ENCODE assay signal across 17 cellular contexts in the genomic region with DNA sequence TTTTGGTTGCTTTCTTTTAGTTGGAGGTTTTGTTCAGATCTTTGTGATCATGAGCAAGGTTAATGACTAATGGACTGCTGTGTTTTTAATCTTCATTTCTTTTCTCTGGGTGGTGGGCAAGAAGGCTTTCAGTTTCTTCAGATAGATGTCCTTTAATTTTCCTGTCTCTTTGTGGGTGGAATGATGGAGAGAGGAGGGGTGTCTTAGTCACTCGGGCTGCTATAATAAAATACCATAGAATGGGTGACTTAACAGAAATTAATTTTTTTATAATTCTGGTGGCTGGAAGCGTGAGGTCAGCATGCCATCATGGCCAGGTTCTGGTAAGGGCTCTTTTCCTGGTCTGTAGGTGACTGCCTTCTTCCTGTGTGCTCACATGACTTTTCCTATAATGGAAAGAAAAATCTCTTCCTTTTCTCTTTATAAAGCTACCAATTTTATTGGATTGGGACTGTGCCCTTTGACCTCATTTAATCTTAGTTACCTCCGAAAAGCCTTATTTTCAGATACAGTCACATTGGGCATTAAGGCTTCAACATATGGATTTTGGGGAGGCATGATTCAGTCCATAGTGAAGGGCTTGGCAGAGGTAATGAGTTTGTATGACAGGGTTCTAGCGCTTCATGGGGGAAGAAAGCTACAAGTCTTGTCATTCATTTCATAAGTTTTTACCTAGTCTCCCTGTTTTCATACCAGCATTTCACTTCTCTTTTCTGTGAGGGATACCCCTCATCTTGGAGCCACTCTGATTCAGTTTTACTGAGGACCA. TPM values are rescaled to one million over a fixed set of nuclear protein-coding genes. Genes with fewer than 3 reads are reported as not detected.
DNase-seq lines count a peak whose midpoint lies in the region; ATAC-seq, FAIRE-seq and TF ChIP-seq lines count a peak whose summit lies in the region.
"Had no signal": no experiment of that assay in that cellular context is flagged by ENCODE, and none has a peak within 500 bp of the region (broad histone marks: within the 10 kb centered on the region; RNA-seq: fewer than 3 reads in every experiment).

No MANE protein-coding gene starts in this region.

- no peak for DNase-seq in HepG2 (ENCODE audit: low spot score)
- no peak for DNase-seq in right lobe of liver
- DNase-seq in RKO (ENCODE audit: low spot score), result peak; percentile 19
- no peak for DNase-seq in immature natural killer cell
- no peak for DNase-seq in thyroid gland
- DNase-seq in GM03348 (ENCODE audit: low spot score), result no peak
- DNase-seq: activated CD4-positive, alpha-beta T cell treated with anti-CD3 and anti-CD28 coated beads, Interleukin-2, amount 10 ng/mL, durations not matched to agents 7 days and 5 days; activated naive CD4-positive, alpha-beta T cell treated with anti-CD3 and anti-CD28 coated beads for 36 hours; BE2C; central memory CD4-positive, alpha-beta T cell; erythroblast; NCI-H2029; SJCRH30; stimulated activated CD4-positive, alpha-beta T cell treated with anti-CD3 and anti-CD28 coated beads, Interleukin-2, amount 100 ng/mL, for 24 hours; stimulated activated naive CD4-positive, alpha-beta T cell had no signal

- no TSS peak for BruUV-seq in HepG2 (replicated peaks; lab: Mats Ljungman, UMichigan)

- peaks cover 0 to 4% (median 0%) of the 10 kb centered on the region in 3 donors for H3K36me3 Mint-ChIP-seq in immature natural killer cell

- H3K27me3 ChIP-seq in HepG2 (ENCODE audit: control insufficient read depth in 1 of 2, insufficient read depth in 2 of 2, low read length in 2 of 2) (no peaks in the 10 kb centered on the region; a peak in 1 of 5 replicates), right lobe of liver (no peaks in the 10 kb centered on the region), thyroid gland (no peaks in the 10 kb centered on the region)
- H3K27me3 ChIP-seq: BE2C, SJCRH30 had no signal

- ATAC-seq in HepG2 (no peak), right lobe of liver (no peak), GM21619 (IDR thresholded peaks at IDR 0.05; ENCODE audit: unreplicated experiment) (no peak), HG03097 (IDR thresholded peaks at IDR 0.05; ENCODE audit: low FRiP score, unreplicated experiment) (no peak)

- no peak overlapping the region for H2AFZ ChIP-seq in HepG2 (ENCODE audit: low read length)

- H3K9me3 ChIP-seq in HepG2 (ENCODE audit: low read length) (no peaks in the 10 kb centered on the region), right lobe of liver (no peaks in the 10 kb centered on the region), thyroid gland (no peaks in the 10 kb centered on the region)
- H3K9me3 ChIP-seq: BE2C, SJCRH30 had no signal

- H3K27ac Mint-ChIP-seq in immature natural killer cell, result peak overlapping the region; percentile 9 to 86 (median 26)
- H3K27ac Mint-ChIP-seq: activated CD4-positive, alpha-beta T cell treated with anti-CD3 and anti-CD28 coated beads, Interleukin-2, amount 10 ng/mL, durations not matched to agents 7 days and 5 days; activated naive CD4-positive, alpha-beta T cell treated with anti-CD3 and anti-CD28 coated beads for 36 hours had no signal

- no peak overlapping the region for H3K9ac ChIP-seq in HepG2 (ENCODE audit: insufficient read depth, low read depth, low read length)

- H3K4me1 Mint-ChIP-seq in immature natural killer cell, result peaks cover 64 to 83% of the 10 kb centered on the region in 2 donors

- peak overlapping the region in 3 of 5 donors; percentile 0 to 31 (median 22) for H3K4me3 Mint-ChIP-seq in immature natural killer cell
- H3K4me3 Mint-ChIP-seq: activated CD4-positive, alpha-beta T cell treated with anti-CD3 and anti-CD28 coated beads, Interleukin-2, amount 10 ng/mL, durations not matched to agents 7 days and 5 days; activated naive CD4-positive, alpha-beta T cell treated with anti-CD3 and anti-CD28 coated beads for 36 hours had no signal

- POLR2A ChIA-PET in HepG2 (lab: Yijun Ruan, JAX), result no interaction called here

- peaks cover 54% of the 10 kb centered on the region for H3K4me1 ChIP-seq in HepG2 (ENCODE audit: insufficient read depth, low read length)
- peaks cover 0 to 24% (median 6%) of the 10 kb centered on the region in 4 donors for H3K4me1 ChIP-seq in right lobe of liver
- peaks cover 31 to 33% of the 10 kb centered on the region in 2 donors for H3K4me1 ChIP-seq in thyroid gland
- H3K4me1 ChIP-seq: BE2C had no signal

- H3K27ac ChIP-seq in HepG2 (ENCODE audit: extremely low read length, insufficient read depth, low read length) (no peak overlapping the region), right lobe of liver (no peak overlapping the region), thyroid gland (peak overlapping the region in 2 of 3 donors; percentile 12 to 24)
- H3K27ac ChIP-seq: SJCRH30 had no signal

- H3K36me3 ChIP-seq in HepG2 (replicated peaks in 1 of 2; ENCODE audit: control insufficient read depth in 1 of 2, insufficient read depth in 2 of 2, low read length in 2 of 2), result peaks cover 0 to 20% of the 10 kb centered on the region in 2 experiments; a peak in 2 of 5 replicates
- no peaks in the 10 kb centered on the region for H3K36me3 ChIP-seq in right lobe of liver
- no peaks in the 10 kb centered on the region for H3K36me3 ChIP-seq in thyroid gland

- intact Hi-C loops in HepG2 (cut with micrococcal nuclease; ENCODE audit: unreplicated experiment) (no loop called here), right lobe of liver (cut with DNase I) (no loop called here), thyroid gland (cut with DNase I) (no loop called here)

- in situ Hi-C loops in HepG2 (cut with HindIII; ENCODE audit: extremely low pct_ligation_motif_present, low pct_unique_long_range_greater_than_20kb), result no loop called here

- no peak for TF ChIP-seq RAD21 in HepG2 (CRISPR knock-in tag; IDR thresholded peaks at IDR 0.05)

- TF ChIP-seq POLR2A in HepG2 (IDR thresholded peaks at IDR 0.05; ENCODE audit: insufficient read depth in 1 of 2, low read depth in 2 of 2, low read length in 2 of 2) (no peak), right lobe of liver (IDR thresholded peaks at IDR 0.05) (no peak), thyroid gland (IDR thresholded peaks at IDR 0.05) (no peak)

- TF ChIP-seq EP300 in HepG2 (IDR thresholded peaks at IDR 0.05; ENCODE audit: low read depth in 2 of 2, low read length in 2 of 2) (no peak), HepG2 (CRISPR knock-in tag; IDR thresholded peaks at IDR 0.05; ENCODE audit: borderline replicate concordance) (no peak)

- H4K20me1 ChIP-seq in HepG2 (ENCODE audit: insufficient read depth, low read length), result peaks cover 34% of the 10 kb centered on the region

- 71% methylated on average over 4 of the region's 4 CpGs for WGBS in HepG2 (ENCODE audit: low lambda C conversion rate)
- WGBS in right lobe of liver (ENCODE audit: insufficient coverage, low coverage, low lambda C conversion rate, missing lambda C conversion rate), result 62% methylated on average over 3 of the region's 4 CpGs
- WGBS in thyroid gland, 2 donors, result 88 to 92% methylated on average over 4 of the region's 4 CpGs

- no peak overlapping the region for H3K4me3 ChIP-seq in HepG2 (replicated peaks in 1 of 3; ENCODE audit: insufficient read depth in 1 of 3, low read depth in 2 of 3, low read length in 3 of 3)
- H3K4me3 ChIP-seq in right lobe of liver, result no peak overlapping the region
- H3K4me3 ChIP-seq in thyroid gland (replicated peaks in 1 of 3), result no peak overlapping the region
- H3K4me3 ChIP-seq: SJCRH30 had no signal

- TF ChIP-seq CTCF in HepG2 (CRISPR knock-in tag; IDR thresholded peaks at IDR 0.05), result no peak
- no peak for TF ChIP-seq CTCF in right lobe of liver (IDR thresholded peaks at IDR 0.05)
- no peak for TF ChIP-seq CTCF in thyroid gland (IDR thresholded peaks at IDR 0.05)

- peaks cover 95% of the 10 kb centered on the region for H3K79me2 ChIP-seq in HepG2 (ENCODE audit: insufficient read depth, low read length)

- no peaks in the 10 kb centered on the region for H3K27me3 Mint-ChIP-seq in immature natural killer cell (ENCODE audit: low read depth in 3 of 3)
- H3K27me3 Mint-ChIP-seq: activated CD4-positive, alpha-beta T cell treated with anti-CD3 and anti-CD28 coated beads, Interleukin-2, amount 10 ng/mL, durations not matched to agents 7 days and 5 days had no signal

- no peak for FAIRE-seq in HepG2 (lab: Jason Lieb, UNC)

- peak overlapping the region; percentile 23; the same call in 1 of the 2 replicates for H3K4me2 ChIP-seq in HepG2 (ENCODE audit: low read depth, low read length)

- no peaks in the 10 kb centered on the region for H3K9me3 Mint-ChIP-seq in immature natural killer cell
- H3K9me3 Mint-ChIP-seq: activated CD4-positive, alpha-beta T cell treated with anti-CD3 and anti-CD28 coated beads, Interleukin-2, amount 10 ng/mL, durations not matched to agents 7 days and 5 days; activated naive CD4-positive, alpha-beta T cell treated with anti-CD3 and anti-CD28 coated beads for 36 hours had no signal

- CTCF ChIA-PET in HepG2 (lab: Yijun Ruan, JAX; ENCODE audit: low intra/inter-chr PET ratio, low total read pairs), result no interaction called here

TF ChIP-seq in HepG2, 621 proteins besides CTCF, POLR2A, EP300 and RAD21 (continues in another document):
- TF ChIP-seq THAP11 (CRISPR knock-in tag; IDR thresholded peaks at IDR 0.05), result no peak

RNA-seq across cellular contexts. Expression of gene RSBN1L, which starts 6.4 kb away (rescaled TPM):
- total RNA-seq in HepG2 (2016; rRNA removed; fragmentation: Illumina TruSeq; extraction: Trizol), result 21.3 and 25.9 TPM in 2 replicates
- total RNA-seq in HepG2 (2016; cell fraction: cytosol; rRNA removed; fragmentation: Illumina TruSeq; extraction: Trizol; ENCODE audit: low read depth), result 15.6 and 19.7 TPM in 2 replicates
- total RNA-seq in HepG2 (2016; cell fraction: insoluble cytoplasmic fraction; rRNA removed; fragmentation: Illumina TruSeq; extraction: Trizol), result 18.9 and 19.6 TPM in 2 replicates
- total RNA-seq in HepG2 (2016; cell fraction: membrane; rRNA removed; fragmentation: Illumina TruSeq; extraction: Trizol), result 10.7 and 11.3 TPM in 2 replicates
- total RNA-seq in HepG2 (2016; cell fraction: nucleus; rRNA removed; fragmentation: Illumina TruSeq; extraction: Trizol), result 13.9 and 15.9 TPM in 2 replicates
- 7.7 and 7.9 TPM in 2 replicates for polyA plus RNA-seq in HepG2 (2011; rRNA removed)
- 3.0 and 4.2 TPM in 2 replicates for polyA plus RNA-seq in HepG2 (2011; cell fraction: cytosol; rRNA removed)
- 5.1 and 6.1 TPM in 2 replicates for polyA plus RNA-seq in HepG2 (2011; cell fraction: nucleus; rRNA removed)
- 11.0 and 12.9 TPM in 2 replicates for polyA plus RNA-seq in HepG2 (2012)
- polyA plus RNA-seq in HepG2 (2016; cell fraction: cytosol; fragmentation: Illumina TruSeq; extraction: Trizol; ENCODE audit: low read depth), result 0.66 and 0.77 TPM in 2 replicates
- polyA plus RNA-seq in HepG2 (2016; cell fraction: insoluble cytoplasmic fraction; fragmentation: Illumina TruSeq; extraction: Trizol; ENCODE audit: low read depth), result 12.8 and 15.4 TPM in 2 replicates
- 1.9 TPM in 2 replicates for polyA plus RNA-seq in HepG2 (2016; cell fraction: membrane; fragmentation: Illumina TruSeq; extraction: Trizol; ENCODE audit: low read depth)
- polyA plus RNA-seq in HepG2 (2016; cell fraction: nucleus; fragmentation: Illumina TruSeq; extraction: Trizol; ENCODE audit: insufficient read depth, low read depth), result 16.3 and 17.5 TPM in 2 replicates
- 7.7 and 8.4 TPM in 2 replicates for polyA minus RNA-seq in HepG2 (2011; rRNA and poly(A)+ RNA removed; ENCODE audit: low replicate concordance)
- polyA minus RNA-seq in HepG2 (2011; cell fraction: cytosol; rRNA and poly(A)+ RNA removed), result 14.1 and 20.3 TPM in 2 replicates
- 18.3 and 23.4 TPM in 2 replicates for polyA minus RNA-seq in HepG2 (2011; cell fraction: nucleus; rRNA and poly(A)+ RNA removed)
- total RNA-seq in right lobe of liver, result 10 to 100 TPM in 1 of 6 experiments, 1 to 10 TPM in 5; 8.2 to 10.4 (median 8.8) TPM
- polyA plus RNA-seq in immature natural killer cell, result 10 to 100 TPM in 1 of 3 donors, 1 to 10 TPM in 2; 4.9 to 11.1 (median 6.5) TPM
- total RNA-seq in thyroid gland, result 10 to 100 TPM; 30.6 to 43.9 (median 36.9) TPM

Comparison
In these comparisons a context has a peak if more than half of its experiments do, and no peak if none do; other contexts are left out.
1. H3K27ac ChIP-seq: peak in thyroid gland (2 of 3); none in HepG2 (single experiment) and right lobe of liver (0 of 3).